In the genomic region with DNA sequence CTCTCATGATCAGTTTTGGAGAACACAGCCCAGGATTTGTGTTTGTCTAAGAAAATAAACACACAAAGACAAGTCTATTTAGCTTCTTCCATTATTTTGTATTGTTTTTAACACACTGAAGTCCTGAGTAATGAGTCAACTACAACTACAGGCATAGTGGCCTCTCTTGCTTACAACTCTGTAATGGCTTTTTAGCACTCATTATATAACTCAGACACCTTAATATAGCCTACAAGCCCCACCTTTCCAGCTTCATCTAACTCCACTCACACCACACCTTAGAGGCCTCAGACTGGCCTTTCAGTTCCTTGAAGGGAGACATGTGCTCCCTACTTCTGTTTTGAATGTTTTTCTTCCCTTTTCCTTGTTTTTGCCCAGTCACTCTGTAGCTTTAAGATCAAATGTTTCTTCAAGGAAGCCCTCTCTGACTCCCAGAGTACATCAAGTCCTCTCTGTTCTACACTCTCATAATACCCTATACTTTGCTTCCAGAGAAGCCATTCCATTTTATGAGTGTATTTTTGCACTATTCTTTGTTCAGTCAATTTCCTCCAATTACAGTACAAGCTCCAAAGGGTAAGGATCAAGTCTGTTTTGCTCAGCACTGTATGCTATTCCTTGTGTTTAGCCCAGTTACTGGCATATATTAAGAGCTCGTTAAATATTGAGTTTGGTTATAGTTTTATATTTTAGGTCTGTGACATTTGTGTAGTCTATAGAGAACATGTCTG, we compare ENCODE assay signal across 16 cellular contexts.
A peak's percentile ranks its signal among the peaks of the same experiment; 100 is the strongest.
DNase-seq lines count a peak whose midpoint lies in the region; ATAC-seq, FAIRE-seq and TF ChIP-seq lines count a peak whose summit lies in the region.
"Had no signal": no experiment of that assay in that cellular context is flagged by ENCODE, and none has a peak within 500 bp of the region (broad histone marks: within the 10 kb centered on the region; RNA-seq: fewer than 3 reads in every experiment).

No MANE protein-coding gene starts in this region.

- H3K9me3 ChIP-seq in GM12878 (replicated peaks; ENCODE audit: control insufficient read depth, insufficient read depth, low read length): no peaks in the 10 kb centered on the region
- no peaks in the 10 kb centered on the region for H3K9me3 ChIP-seq in mesenchymal stem cell (ENCODE audit: control insufficient read depth, low read length)
- no peaks in the 10 kb centered on the region for H3K9me3 ChIP-seq in spleen
- H3K9me3 ChIP-seq: esophagus squamous epithelium, SJCRH30 had no signal

- SMC1A ChIA-PET in GM12878 (lab: Charles Lee; ENCODE audit: uncharacterized antibody, unreplicated experiment): interaction anchor here (0.9 to 1.5 kb wide), 6 partner anchors 8 to 386 kb away, joined by 3 to 6 read pairs (median 3); partner anchors contain the start of gene DTD2

- H4K8ac ChIP-seq in mesenchymal stem cell (ENCODE audit: low read length): no peak overlapping the region

- no peak overlapping the region for H2BK5ac ChIP-seq in mesenchymal stem cell (ENCODE audit: low read depth, low read length, poor library complexity, severe bottlenecking)

- peak overlapping the region in 1 of 2 experiments; percentile 62 for H3K18ac ChIP-seq in mesenchymal stem cell (ENCODE audit: low read depth in 1 of 2, low read length in 2 of 2)

- BruUV-seq in GM12878 (replicated peaks; lab: Mats Ljungman, UMichigan): no TSS peak

- no peak for TF ChIP-seq EP300 in GM12878 (IDR thresholded peaks at IDR 0.05; ENCODE audit: borderline replicate concordance in 1 of 2, control insufficient read depth in 1 of 2, low read depth in 2 of 2, low read length in 2 of 2)

- no peaks in the 10 kb centered on the region for H3K4me1 Mint-ChIP-seq in WTC11
- H3K4me1 Mint-ChIP-seq in activated naive CD8-positive, alpha-beta T cell treated with anti-CD3 and anti-CD28 coated beads for 36 hours: no peaks in the 10 kb centered on the region
- H3K4me1 Mint-ChIP-seq: activated naive CD4-positive, alpha-beta T cell treated with anti-CD3 and anti-CD28 coated beads, Interleukin-2, amount 10 ng/mL, durations not matched to agents 7 days and 5 days had no signal

- H2BK120ac ChIP-seq in mesenchymal stem cell (ENCODE audit: low read depth, low read length): no peak overlapping the region

- no peak overlapping the region for H3K27ac Mint-ChIP-seq in WTC11
- no peak overlapping the region for H3K27ac Mint-ChIP-seq in activated naive CD8-positive, alpha-beta T cell treated with anti-CD3 and anti-CD28 coated beads for 36 hours
- H3K27ac Mint-ChIP-seq: activated naive CD4-positive, alpha-beta T cell treated with anti-CD3 and anti-CD28 coated beads, Interleukin-2, amount 10 ng/mL, durations not matched to agents 7 days and 5 days had no signal

- ATAC-seq in HG02884 (IDR thresholded peaks at IDR 0.05; ENCODE audit: unreplicated experiment) (peak; percentile 77), GM12878 (peak; percentile 77), WTC11 (no peak)
- ATAC-seq: stimulated activated naive CD8-positive, alpha-beta T cell treated with anti-CD3 and anti-CD28 coated beads, Interleukin-15, Interleukin-2, amounts not matched to agents 100 U/mL and 50 U/mL, for 24 hours had no signal

- TF ChIP-seq CTCF in GM12878 (IDR thresholded peaks at IDR 0.05 in 2 of 3, conservative IDR thresholded peaks at IDR 0.05 in 1 of 3; ENCODE audit: control insufficient read depth in 2 of 3, extremely low read depth in 1 of 3, insufficient read depth in 1 of 3, low read depth in 3 of 3, low read length in 3 of 3) (no peak), spleen (IDR thresholded peaks at IDR 0.05 in 8 of 11, conservative IDR thresholded peaks at IDR 0.05 in 3 of 11) (no peak), WTC11 (IDR thresholded peaks at IDR 0.05) (no peak)

- H3K4me1 ChIP-seq in GM12878 (ENCODE audit: control insufficient read depth, insufficient read depth, low read length) (peaks cover 4% of the 10 kb centered on the region; the same call in 1 of the 2 replicates), mesenchymal stem cell (ENCODE audit: control insufficient read depth, insufficient read depth, low read depth, low read length) (peaks cover 5% of the 10 kb centered on the region), spleen (no peaks in the 10 kb centered on the region)
- H3K4me1 ChIP-seq: esophagus squamous epithelium, SJCRH30 had no signal

- H3K36me3 ChIP-seq in GM12878 (ENCODE audit: control insufficient read depth in 2 of 2, insufficient read depth in 2 of 2, low read length in 1 of 2) (no peaks in the 10 kb centered on the region), mesenchymal stem cell (ENCODE audit: control insufficient read depth in 1 of 2, insufficient read depth in 2 of 2, low read depth in 1 of 2, low read length in 2 of 2) (no peaks in the 10 kb centered on the region), spleen (peaks cover 0 to 16% (median 0%) of the 10 kb centered on the region in 6 donors)
- H3K36me3 ChIP-seq: esophagus squamous epithelium, SJCRH30 had no signal

- H3K14ac ChIP-seq in mesenchymal stem cell (ENCODE audit: low read length in 2 of 2): no peak overlapping the region

- H2AK5ac ChIP-seq in mesenchymal stem cell (ENCODE audit: low read length, severe bottlenecking): no peak overlapping the region

- H3K36me3 Mint-ChIP-seq in WTC11: no peaks in the 10 kb centered on the region
- peaks cover 26% of the 10 kb centered on the region for H3K36me3 Mint-ChIP-seq in activated naive CD8-positive, alpha-beta T cell treated with anti-CD3 and anti-CD28 coated beads for 36 hours
- H3K36me3 Mint-ChIP-seq: activated naive CD4-positive, alpha-beta T cell treated with anti-CD3 and anti-CD28 coated beads, Interleukin-2, amount 10 ng/mL, durations not matched to agents 7 days and 5 days had no signal

- intact Hi-C loops in GM12878 (cut with micrococcal nuclease; ENCODE audit: unreplicated experiment): no loop called here
- intact Hi-C loops in spleen (cut with DNase I; ENCODE audit: low total_unique reads): no loop called here

- H3K23ac ChIP-seq in mesenchymal stem cell (ENCODE audit: low read length in 2 of 2): no peak overlapping the region

- peak; percentile 44 for FAIRE-seq in GM12878 (lab: Jason Lieb, UNC)

- H3K9ac ChIP-seq in GM12878 (ENCODE audit: control insufficient read depth, insufficient read depth, low read length) (no peak overlapping the region), mesenchymal stem cell (ENCODE audit: low read length) (no peak overlapping the region)

- no peaks in the 10 kb centered on the region for H3K79me2 ChIP-seq in GM12878 (ENCODE audit: control insufficient read depth, insufficient read depth, low read length)

- no peaks in the 10 kb centered on the region for H3K79me1 ChIP-seq in mesenchymal stem cell (replicated peaks; ENCODE audit: low read length, poor library complexity, severe bottlenecking)

- H3K27ac ChIP-seq in GM12878 (ENCODE audit: control insufficient read depth, insufficient read depth): no peak overlapping the region; the same call in 1 of the 2 replicates
- no peak overlapping the region for H3K27ac ChIP-seq in mesenchymal stem cell (ENCODE audit: low read length, poor library complexity, severe bottlenecking)
- no peak overlapping the region for H3K27ac ChIP-seq in spleen
- H3K27ac ChIP-seq: SJCRH30 had no signal

- H3K4me3 ChIP-seq in GM12878 (no peak overlapping the region), mesenchymal stem cell (ENCODE audit: insufficient read depth in 1 of 2, low read depth in 1 of 2, low read length in 2 of 2) (no peak overlapping the region), spleen (no peak overlapping the region)
- H3K4me3 ChIP-seq: esophagus squamous epithelium, SJCRH30 had no signal

- TF ChIP-seq RAD21 in GM12878 (IDR thresholded peaks at IDR 0.05; ENCODE audit: insufficient read depth, low read depth, low read length): no peak

- POLR2A ChIA-PET in GM12878 (lab: Charles Lee): interaction anchor here (0.6 kb wide), 1 partner anchor 12 kb away, joined by 3 read pairs; no protein-coding TSS in a partner anchor
- POLR2A ChIA-PET in WTC11 (lab: Charles Lee): no interaction called here

- CTCF ChIA-PET in GM12878 (lab: Yijun Ruan, JAX): interaction anchor here (0.6 to 1.2 kb wide), 2 partner anchors 10 to 165 kb away, joined by 3 to 4 read pairs; no protein-coding TSS in a partner anchor
- CTCF ChIA-PET in WTC11 (lab: Charles Lee): no interaction called here

- WGBS in GM12878 (ENCODE audit: insufficient coverage, insufficient replicate concordance, low lambda C conversion rate, missing lambda C conversion rate): 48% methylated on average over 1 of the region's 1 CpG
- 80% methylated on average over 1 of the region's 1 CpG for WGBS in mesenchymal stem cell
- 93 to 100% (median 98%) methylated on average over 1 of the region's 1 CpG for WGBS in spleen, 5 donors

- H2BK15ac ChIP-seq in mesenchymal stem cell (ENCODE audit: low read depth, poor library complexity, severe bottlenecking): no peak overlapping the region

- H3K4me2 ChIP-seq in GM12878 (ENCODE audit: control insufficient read depth, insufficient read depth): no peak overlapping the region
- H3K4me2 ChIP-seq in mesenchymal stem cell (ENCODE audit: low read length, poor library complexity, severe bottlenecking): no peak overlapping the region

- no peak overlapping the region for H3K4ac ChIP-seq in mesenchymal stem cell (ENCODE audit: low read depth in 1 of 2, low read length in 2 of 2)

- RAD21 ChIA-PET in GM12878 (lab: Charles Lee; ENCODE audit: unreplicated experiment): no interaction called here

- H3K4me3 Mint-ChIP-seq in WTC11: no peak overlapping the region
- no peak overlapping the region for H3K4me3 Mint-ChIP-seq in activated naive CD8-positive, alpha-beta T cell treated with anti-CD3 and anti-CD28 coated beads for 36 hours
- H3K4me3 Mint-ChIP-seq: activated naive CD4-positive, alpha-beta T cell treated with anti-CD3 and anti-CD28 coated beads, Interleukin-2, amount 10 ng/mL, durations not matched to agents 7 days and 5 days had no signal

- no peaks in the 10 kb centered on the region for H3K27me3 Mint-ChIP-seq in WTC11 (ENCODE audit: low read depth)
- no peaks in the 10 kb centered on the region for H3K27me3 Mint-ChIP-seq in activated naive CD8-positive, alpha-beta T cell treated with anti-CD3 and anti-CD28 coated beads for 36 hours
- H3K27me3 Mint-ChIP-seq: activated naive CD4-positive, alpha-beta T cell treated with anti-CD3 and anti-CD28 coated beads, Interleukin-2, amount 10 ng/mL, durations not matched to agents 7 days and 5 days had no signal

- DNase-seq in ELR (ENCODE audit: low read depth): peak; percentile 20
- no peak for DNase-seq in GM12878 (ENCODE audit: low read depth, low spot score)
- peak; percentile 30 for DNase-seq in mesenchymal stem cell
- no peak for DNase-seq in spleen
- no peak for DNase-seq in WTC11 (ENCODE audit: low spot score)
- DNase-seq in activated naive CD8-positive, alpha-beta T cell treated with anti-CD3 and anti-CD28 coated beads for 36 hours: no peak
- DNase-seq in NCI-H1048 (lab: John Stamatoyannopoulos, UW): no peak
- DNase-seq: activated naive CD4-positive, alpha-beta T cell treated with anti-CD3 and anti-CD28 coated beads, Interleukin-2, amount 10 ng/mL, durations not matched to agents 7 days and 5 days; cerebellar nuclear complex; EL; esophagus squamous epithelium; NCI-H748 treated with DMSO at 0.1 percent for 48 hours; retina; SJCRH30; stimulated activated naive CD8-positive, alpha-beta T cell treated with anti-CD3 and anti-CD28 coated beads, Interleukin-15, Interleukin-2, amounts not matched to agents 100 U/mL and 50 U/mL, for 24 hours had no signal

- H3K9me3 Mint-ChIP-seq in WTC11: peaks cover 15% of the 10 kb centered on the region
- H3K9me3 Mint-ChIP-seq in activated naive CD8-positive, alpha-beta T cell treated with anti-CD3 and anti-CD28 coated beads for 36 hours: peaks cover 4% of the 10 kb centered on the region
- H3K9me3 Mint-ChIP-seq: activated naive CD4-positive, alpha-beta T cell treated with anti-CD3 and anti-CD28 coated beads, Interleukin-2, amount 10 ng/mL, durations not matched to agents 7 days and 5 days had no signal

- H2AFZ ChIP-seq in GM12878 (ENCODE audit: control insufficient read depth, low read depth, low read length) (no peak overlapping the region), mesenchymal stem cell (ENCODE audit: low read depth, low read length) (no peak overlapping the region)

- H4K20me1 ChIP-seq in GM12878 (ENCODE audit: control insufficient read depth, insufficient read depth): no peaks in the 10 kb centered on the region

- H2BK12ac ChIP-seq in mesenchymal stem cell (ENCODE audit: low read length in 2 of 2): no peak overlapping the region

- H4K91ac ChIP-seq in mesenchymal stem cell (ENCODE audit: low read length): no peak overlapping the region

- TF ChIP-seq POLR2A in GM12878 (IDR thresholded peaks at IDR 0.05; ENCODE audit: low read depth, low read length) (no peak), spleen (IDR thresholded peaks at IDR 0.05) (no peak)

- in situ Hi-C loops in GM12878 (cut with MboI): no loop called here

- H3K27me3 ChIP-seq in GM12878 (replicated peaks in 1 of 2; ENCODE audit: control insufficient read depth in 2 of 2, insufficient read depth in 2 of 2, low read length in 1 of 2): no peaks in the 10 kb centered on the region
- H3K27me3 ChIP-seq in mesenchymal stem cell (ENCODE audit: control insufficient read depth in 1 of 2, insufficient read depth in 1 of 2, low read length in 2 of 2): no peaks in the 10 kb centered on the region
- H3K27me3 ChIP-seq in spleen (replicated peaks in 1 of 7): no peaks in the 10 kb centered on the region
- H3K27me3 ChIP-seq: esophagus squamous epithelium, SJCRH30 had no signal

Comparison
In these comparisons a context has a peak if more than half of its experiments do, and no peak if none do; other contexts are left out.
1. DNase-seq: peak in ELR (single experiment) and mesenchymal stem cell (single experiment); none in GM12878 (single experiment), spleen (single experiment), WTC11 (single experiment), activated naive CD8-positive, alpha-beta T cell treated with anti-CD3 and anti-CD28 coated beads for 36 hours (single experiment) and NCI-H1048 (single experiment).